ENCODE assay signal across 18 cellular contexts in genomic region chr3:29708884-29709283, GRCh38.
"Had no signal": no experiment of that assay in that cellular context is flagged by ENCODE, and none has a peak within 500 bp of the region (broad histone marks: within the 10 kb centered on the region; RNA-seq: fewer than 3 reads in every experiment).

No MANE protein-coding gene starts in this region.

- H3K4me1 ChIP-seq: upper lobe of right lung had no signal

- H3K9me3 ChIP-seq: esophagus muscularis mucosa, thoracic aorta, upper lobe of right lung had no signal

- H3K27ac ChIP-seq: esophagus muscularis mucosa, thoracic aorta, upper lobe of right lung had no signal

- ATAC-seq: activated T-cell treated with anti-CD3 and anti-CD28 coated beads, Interleukin-2, amount 50 U/mL, for 4 hours; left lobe of liver; natural killer cell treated with Interleukin-12 subunit alpha and Interleukin-12 subunit beta and Interleukin-15 and Interleukin-18, amount 100 ng/mL, for 72 hours; T-cell; upper lobe of right lung had no signal

- DNase-seq: activated CD8-positive, alpha-beta memory T cell treated with anti-CD3 and anti-CD28 coated beads for 24 hours; activated CD8-positive, alpha-beta memory T cell treated with anti-CD3 and anti-CD28 coated beads, Interleukin-2, amount 50 U/mL, for 4 hours; activated naive CD4-positive, alpha-beta T cell treated with Interleukin-2 at 50 U/mL for 16 hours; activated naive CD8-positive, alpha-beta T cell treated with anti-CD3 and anti-CD28 coated beads for 36 hours; activated T-cell treated with anti-CD3 and anti-CD28 coated beads, Interleukin-2, amount 50 U/mL, for 4 hours; cerebellar nuclear complex; kidney; midbrain; retina; stimulated activated CD4-positive, alpha-beta T cell treated with anti-CD3 and anti-CD28 coated beads, Interleukin-4, amount 100 ng/mL, for 24 hours; stimulated activated naive CD4-positive, alpha-beta T cell treated with Interleukin-2 at 50 U/mL for 16 hours; T-cell; upper lobe of right lung had no signal

- H3K4me3 ChIP-seq: coronary artery, esophagus muscularis mucosa, thoracic aorta, upper lobe of right lung had no signal

- H3K27me3 ChIP-seq: esophagus muscularis mucosa, upper lobe of right lung had no signal

- H3K36me3 ChIP-seq: esophagus muscularis mucosa, thoracic aorta, upper lobe of right lung had no signal
